ENCODE assay signal across 1 cellular context in the genomic region with DNA sequence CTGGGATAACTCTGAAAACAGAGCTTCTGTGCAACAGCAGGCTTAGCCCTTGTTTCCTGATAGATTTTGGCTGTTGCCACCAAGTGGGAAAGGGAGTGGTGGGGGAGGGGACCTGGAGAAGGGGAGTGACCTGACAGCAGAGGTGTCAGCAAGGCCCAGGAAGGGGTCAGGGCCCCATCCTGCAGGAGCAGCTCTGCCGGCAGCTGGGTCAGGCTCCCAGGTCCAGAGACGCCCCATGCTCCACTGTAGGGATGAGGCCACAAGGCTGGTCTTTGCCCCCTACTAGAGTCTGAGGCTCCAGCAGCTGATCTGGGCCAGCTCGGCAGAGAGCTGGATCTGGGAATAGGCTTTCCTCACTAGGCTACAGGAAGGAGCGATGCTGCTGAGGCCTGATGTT.
TF ChIP-seq lines count a peak whose summit lies in the region.

No MANE protein-coding gene starts in this region.

TF ChIP-seq in IMR-90, 13 proteins besides CTCF, POLR2A, EP300 and RAD21 (continued from another document):
- TF ChIP-seq MAFK (IDR thresholded peaks at IDR 0.05; ENCODE audit: low read depth, low read length): no peak
- no peak for TF ChIP-seq RCOR1 (IDR thresholded peaks at IDR 0.05; ENCODE audit: insufficient replicate concordance, low read length)
- TF ChIP-seq, protein P1, sequence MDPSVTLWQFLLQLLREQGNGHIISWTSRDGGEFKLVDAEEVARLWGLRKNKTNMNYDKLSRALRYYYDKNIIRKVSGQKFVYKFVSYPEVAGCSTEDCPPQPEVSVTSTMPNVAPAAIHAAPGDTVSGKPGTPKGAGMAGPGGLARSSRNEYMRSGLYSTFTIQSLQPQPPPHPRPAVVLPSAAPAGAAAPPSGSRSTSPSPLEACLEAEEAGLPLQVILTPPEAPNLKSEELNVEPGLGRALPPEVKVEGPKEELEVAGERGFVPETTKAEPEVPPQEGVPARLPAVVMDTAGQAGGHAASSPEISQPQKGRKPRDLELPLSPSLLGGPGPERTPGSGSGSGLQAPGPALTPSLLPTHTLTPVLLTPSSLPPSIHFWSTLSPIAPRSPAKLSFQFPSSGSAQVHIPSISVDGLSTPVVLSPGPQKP (IDR thresholded peaks at IDR 0.05; ENCODE audit: borderline replicate concordance, low read depth, low read length): no peak
- TF ChIP-seq CHD1 (IDR thresholded peaks at IDR 0.05; ENCODE audit: low read depth, low read length): no peak
- TF ChIP-seq FOS (IDR thresholded peaks at IDR 0.05; ENCODE audit: low read depth, low read length): no peak
TF ChIP-seq in IMR-90: peak in this region for 0.
